ENCODE assay signal across 1 cellular context in the genomic region with DNA sequence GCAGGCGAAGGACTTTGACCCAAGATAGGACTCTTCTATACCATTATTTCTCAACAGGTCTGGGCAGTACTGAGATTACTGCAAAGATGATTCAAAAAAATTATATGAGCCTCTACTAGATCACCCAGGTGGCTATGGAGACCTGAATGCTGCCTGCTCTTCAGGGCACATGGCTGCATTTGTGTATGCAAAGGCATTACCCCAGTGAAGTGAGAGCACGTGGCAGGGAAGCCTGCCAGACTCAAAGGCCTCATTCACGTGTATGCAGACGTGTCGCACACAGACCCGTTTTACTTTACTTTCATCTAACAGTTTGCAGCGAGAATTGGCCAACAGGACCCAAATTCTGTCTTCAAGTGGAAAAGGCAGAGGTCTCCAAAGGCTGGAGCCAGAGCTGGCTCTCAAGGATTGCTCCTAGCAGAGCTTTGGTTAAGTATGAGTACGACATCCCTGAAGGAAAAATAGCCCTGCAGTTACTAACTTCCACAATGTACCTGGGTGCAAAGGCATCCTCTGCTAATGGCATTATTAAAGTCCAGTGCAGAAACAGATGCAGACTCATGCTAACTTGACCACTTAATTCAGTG.
TF ChIP-seq lines count a peak whose summit lies in the region.

No MANE protein-coding gene starts in this region.

TF ChIP-seq in HepG2, 621 proteins besides CTCF, POLR2A, EP300 and RAD21 (continued from another document and continues in another):
- TF ChIP-seq, protein P1, sequence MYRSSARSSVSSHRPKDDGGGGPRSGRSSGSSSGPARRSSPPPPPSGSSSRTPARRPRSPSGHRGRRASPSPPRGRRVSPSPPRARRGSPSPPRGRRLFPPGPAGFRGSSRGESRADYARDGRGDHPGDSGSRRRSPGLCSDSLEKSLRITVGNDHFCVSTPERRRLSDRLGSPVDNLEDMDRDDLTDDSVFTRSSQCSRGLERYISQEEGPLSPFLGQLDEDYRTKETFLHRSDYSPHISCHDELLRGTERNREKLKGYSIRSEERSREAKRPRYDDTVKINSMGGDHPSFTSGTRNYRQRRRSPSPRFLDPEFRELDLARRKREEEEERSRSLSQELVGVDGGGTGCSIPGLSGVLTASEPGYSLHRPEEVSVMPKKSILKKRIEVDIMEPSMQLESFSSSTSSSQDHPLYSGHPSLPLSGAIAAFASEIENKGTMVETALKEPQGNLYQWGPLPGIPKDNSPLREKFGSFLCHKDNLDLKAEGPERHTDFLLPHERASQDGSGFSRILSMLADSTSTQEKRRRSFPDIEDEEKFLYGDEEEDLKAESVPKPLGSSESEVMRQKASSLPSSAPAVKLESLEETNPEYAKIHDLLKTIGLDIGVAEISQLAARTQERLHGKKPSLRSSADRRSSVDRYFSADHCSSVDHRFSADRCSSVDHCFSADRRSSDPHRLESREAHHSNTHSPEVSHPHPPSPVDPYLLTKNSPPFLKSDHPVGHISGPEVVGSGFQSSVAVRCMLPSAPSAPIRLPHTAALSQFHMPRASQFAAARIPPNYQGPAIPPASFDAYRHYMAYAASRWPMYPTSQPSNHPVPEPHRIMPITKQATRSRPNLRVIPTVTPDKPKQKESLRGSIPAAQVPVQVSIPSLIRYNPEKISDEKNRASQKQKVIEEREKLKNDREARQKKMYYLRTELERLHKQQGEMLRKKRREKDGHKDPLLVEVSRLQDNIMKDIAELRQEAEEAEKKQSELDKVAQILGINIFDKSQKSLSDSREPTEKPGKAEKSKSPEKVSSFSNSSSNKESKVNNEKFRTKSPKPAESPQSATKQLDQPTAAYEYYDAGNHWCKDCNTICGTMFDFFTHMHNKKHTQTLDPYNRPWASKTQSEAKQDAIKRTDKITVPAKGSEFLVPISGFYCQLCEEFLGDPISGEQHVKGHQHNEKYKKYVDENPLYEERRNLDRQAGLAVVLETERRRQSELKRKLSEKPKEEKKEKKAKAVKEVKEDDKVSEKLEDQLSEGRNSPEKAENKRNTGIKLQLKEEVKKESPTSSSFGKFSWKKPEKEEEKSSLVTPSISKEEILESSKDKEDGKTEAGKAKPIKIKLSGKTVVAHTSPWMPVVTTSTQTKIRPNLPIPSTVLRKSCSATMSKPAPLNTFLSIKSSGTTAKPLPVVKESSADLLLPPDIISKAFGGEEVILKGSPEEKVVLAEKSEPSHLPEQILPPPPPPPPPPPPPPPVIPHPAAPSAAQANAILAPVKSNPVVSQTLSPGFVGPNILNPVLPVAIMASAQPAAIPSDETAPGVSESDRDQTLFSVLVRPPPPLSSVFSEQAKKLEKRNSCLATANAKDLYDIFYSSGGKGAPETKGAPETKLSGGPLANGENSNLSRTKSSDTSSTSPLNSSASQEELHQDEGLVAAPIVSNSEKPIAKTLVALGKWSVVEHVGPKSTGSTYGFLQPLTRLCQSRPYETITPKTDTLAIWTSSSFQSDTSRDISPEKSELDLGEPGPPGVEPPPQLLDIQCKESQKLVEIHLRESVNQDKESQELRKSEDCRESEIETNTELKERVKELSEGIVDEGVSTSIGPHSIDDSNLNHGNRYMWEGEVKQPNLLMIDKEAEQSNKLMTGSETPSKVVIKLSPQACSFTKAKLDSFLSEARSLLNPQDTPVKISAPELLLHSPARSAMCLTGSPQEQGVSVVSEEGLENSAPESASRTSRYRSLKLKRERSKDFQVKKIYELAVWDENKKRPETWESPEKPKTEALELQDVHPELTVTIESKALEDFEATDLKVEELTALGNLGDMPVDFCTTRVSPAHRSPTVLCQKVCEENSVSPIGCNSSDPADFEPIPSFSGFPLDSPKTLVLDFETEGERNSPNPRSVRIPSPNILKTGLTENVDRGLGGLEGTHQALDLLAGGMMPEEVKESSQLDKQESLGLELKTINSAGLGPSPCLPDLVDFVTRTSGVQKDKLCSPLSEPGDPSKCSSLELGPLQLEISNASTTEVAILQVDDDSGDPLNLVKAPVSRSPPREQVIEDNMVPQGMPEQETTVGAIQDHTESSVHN (CRISPR knock-in tag; IDR thresholded peaks at IDR 0.05), result no peak
- TF ChIP-seq ERF (CRISPR knock-in tag; IDR thresholded peaks at IDR 0.05) (no peak), SP1 (IDR thresholded peaks at IDR 0.05) (no peak), SP1 (CRISPR knock-in tag; IDR thresholded peaks at IDR 0.05) (no peak), SOX13 (IDR thresholded peaks at IDR 0.05) (no peak), SOX13 (CRISPR knock-in tag; conservative IDR thresholded peaks at IDR 0.05 in 1 of 2, IDR thresholded peaks at IDR 0.05 in 1 of 2) (0 out of 4 replicates have a peak, but pooled peaks of 1 of the 2 experiments have one; percentile 10), MIER2 (CRISPR knock-in tag; IDR thresholded peaks at IDR 0.05) (no peak), NPAS2 (CRISPR knock-in tag; IDR thresholded peaks at IDR 0.05; ENCODE audit: borderline replicate concordance) (no peak), SIX4 (CRISPR knock-in tag; IDR thresholded peaks at IDR 0.05) (no peak), GATAD1 (CRISPR knock-in tag; IDR thresholded peaks at IDR 0.05) (no peak), TGIF2 (CRISPR knock-in tag; IDR thresholded peaks at IDR 0.05) (0 out of 2 replicates have a peak, but pooled peaks have one; percentile 59), AGO2 (optimal IDR thresholded peaks at IDR 0.05; ENCODE audit: low read depth, low read length) (no peak), SNAPC2 (CRISPR knock-in tag; IDR thresholded peaks at IDR 0.05) (no peak), TSC22D2 (CRISPR knock-in tag; IDR thresholded peaks at IDR 0.05; ENCODE audit: borderline replicate concordance) (no peak), KLF15 (CRISPR knock-in tag; IDR thresholded peaks at IDR 0.05; ENCODE audit: borderline replicate concordance) (no peak), MED13 (CRISPR knock-in tag; IDR thresholded peaks at IDR 0.05) (no peak), ARNTL (CRISPR knock-in tag; IDR thresholded peaks at IDR 0.05) (peak; percentile 59; the same call in 1 of the 2 replicates), SOX6 (IDR thresholded peaks at IDR 0.05) (no peak), SOX6 (CRISPR knock-in tag; IDR thresholded peaks at IDR 0.05) (0 out of 2 replicates have a peak, but pooled peaks have one; percentile 19), RFX1 (IDR thresholded peaks at IDR 0.05) (no peak), U2AF2 (IDR thresholded peaks at IDR 0.05; ENCODE audit: low read depth, low read length) (no peak), ZNF713 (CRISPR knock-in tag; IDR thresholded peaks at IDR 0.05) (no peak), RFX3 (CRISPR knock-in tag; IDR thresholded peaks at IDR 0.05) (no peak), ZNF264 (CRISPR knock-in tag; IDR thresholded peaks at IDR 0.05) (no peak), GTF2F1 (IDR thresholded peaks at IDR 0.05; ENCODE audit: low read length) (no peak), MAF1 (CRISPR knock-in tag; IDR thresholded peaks at IDR 0.05; ENCODE audit: borderline replicate concordance) (no peak), ZNF431 (CRISPR knock-in tag; IDR thresholded peaks at IDR 0.05; ENCODE audit: borderline replicate concordance, low read depth) (no peak), DPF2 (CRISPR knock-in tag; IDR thresholded peaks at IDR 0.05; ENCODE audit: borderline replicate concordance, low read depth) (no peak), ZNF138 (CRISPR knock-in tag; IDR thresholded peaks at IDR 0.05; ENCODE audit: low read depth) (no peak), ZFX (CRISPR knock-in tag; IDR thresholded peaks at IDR 0.05; ENCODE audit: low read depth) (peak; percentile 55), PHF8 (CRISPR knock-in tag; IDR thresholded peaks at IDR 0.05) (no peak), ZNF136 (CRISPR knock-in tag; IDR thresholded peaks at IDR 0.05; ENCODE audit: low read depth) (no peak), TEAD2 (CRISPR knock-in tag; IDR thresholded peaks at IDR 0.05) (no peak), GZF1 (CRISPR knock-in tag; IDR thresholded peaks at IDR 0.05) (no peak), RCOR2 (CRISPR knock-in tag; IDR thresholded peaks at IDR 0.05) (no peak), GATAD2A (CRISPR knock-in tag; IDR thresholded peaks at IDR 0.05) (no peak)
- TF ChIP-seq, protein P2, sequence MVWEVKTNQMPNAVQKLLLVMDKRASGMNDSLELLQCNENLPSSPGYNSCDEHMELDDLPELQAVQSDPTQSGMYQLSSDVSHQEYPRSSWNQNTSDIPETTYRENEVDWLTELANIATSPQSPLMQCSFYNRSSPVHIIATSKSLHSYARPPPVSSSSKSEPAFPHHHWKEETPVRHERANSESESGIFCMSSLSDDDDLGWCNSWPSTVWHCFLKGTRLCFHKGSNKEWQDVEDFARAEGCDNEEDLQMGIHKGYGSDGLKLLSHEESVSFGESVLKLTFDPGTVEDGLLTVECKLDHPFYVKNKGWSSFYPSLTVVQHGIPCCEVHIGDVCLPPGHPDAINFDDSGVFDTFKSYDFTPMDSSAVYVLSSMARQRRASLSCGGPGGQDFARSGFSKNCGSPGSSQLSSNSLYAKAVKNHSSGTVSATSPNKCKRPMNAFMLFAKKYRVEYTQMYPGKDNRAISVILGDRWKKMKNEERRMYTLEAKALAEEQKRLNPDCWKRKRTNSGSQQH (CRISPR knock-in tag; IDR thresholded peaks at IDR 0.05; ENCODE audit: low read depth), result no peak
- TF ChIP-seq, protein P3, sequence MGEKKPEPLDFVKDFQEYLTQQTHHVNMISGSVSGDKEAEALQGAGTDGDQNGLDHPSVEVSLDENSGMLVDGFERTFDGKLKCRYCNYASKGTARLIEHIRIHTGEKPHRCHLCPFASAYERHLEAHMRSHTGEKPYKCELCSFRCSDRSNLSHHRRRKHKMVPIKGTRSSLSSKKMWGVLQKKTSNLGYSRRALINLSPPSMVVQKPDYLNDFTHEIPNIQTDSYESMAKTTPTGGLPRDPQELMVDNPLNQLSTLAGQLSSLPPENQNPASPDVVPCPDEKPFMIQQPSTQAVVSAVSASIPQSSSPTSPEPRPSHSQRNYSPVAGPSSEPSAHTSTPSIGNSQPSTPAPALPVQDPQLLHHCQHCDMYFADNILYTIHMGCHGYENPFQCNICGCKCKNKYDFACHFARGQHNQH (CRISPR knock-in tag; IDR thresholded peaks at IDR 0.05), result no peak
- TF ChIP-seq, protein P4, sequence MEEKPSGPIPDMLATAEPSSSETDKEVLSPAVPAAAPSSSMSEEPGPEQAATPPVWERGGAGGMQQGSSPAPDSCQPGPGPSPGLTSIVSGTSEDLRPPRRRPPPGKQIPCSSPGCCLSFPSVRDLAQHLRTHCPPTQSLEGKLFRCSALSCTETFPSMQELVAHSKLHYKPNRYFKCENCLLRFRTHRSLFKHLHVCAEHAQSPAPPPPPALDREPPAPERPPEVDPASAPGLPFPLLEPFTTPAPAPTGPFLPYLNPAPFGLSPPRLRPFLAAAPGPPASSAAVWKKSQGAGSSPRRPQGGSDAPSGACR (CRISPR knock-in tag; IDR thresholded peaks at IDR 0.05), result no peak
- TF ChIP-seq, protein P5, sequence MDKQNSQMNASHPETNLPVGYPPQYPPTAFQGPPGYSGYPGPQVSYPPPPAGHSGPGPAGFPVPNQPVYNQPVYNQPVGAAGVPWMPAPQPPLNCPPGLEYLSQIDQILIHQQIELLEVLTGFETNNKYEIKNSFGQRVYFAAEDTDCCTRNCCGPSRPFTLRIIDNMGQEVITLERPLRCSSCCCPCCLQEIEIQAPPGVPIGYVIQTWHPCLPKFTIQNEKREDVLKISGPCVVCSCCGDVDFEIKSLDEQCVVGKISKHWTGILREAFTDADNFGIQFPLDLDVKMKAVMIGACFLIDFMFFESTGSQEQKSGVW (CRISPR knock-in tag; IDR thresholded peaks at IDR 0.05; ENCODE audit: borderline replicate concordance), result no peak
- TF ChIP-seq, protein P6, sequence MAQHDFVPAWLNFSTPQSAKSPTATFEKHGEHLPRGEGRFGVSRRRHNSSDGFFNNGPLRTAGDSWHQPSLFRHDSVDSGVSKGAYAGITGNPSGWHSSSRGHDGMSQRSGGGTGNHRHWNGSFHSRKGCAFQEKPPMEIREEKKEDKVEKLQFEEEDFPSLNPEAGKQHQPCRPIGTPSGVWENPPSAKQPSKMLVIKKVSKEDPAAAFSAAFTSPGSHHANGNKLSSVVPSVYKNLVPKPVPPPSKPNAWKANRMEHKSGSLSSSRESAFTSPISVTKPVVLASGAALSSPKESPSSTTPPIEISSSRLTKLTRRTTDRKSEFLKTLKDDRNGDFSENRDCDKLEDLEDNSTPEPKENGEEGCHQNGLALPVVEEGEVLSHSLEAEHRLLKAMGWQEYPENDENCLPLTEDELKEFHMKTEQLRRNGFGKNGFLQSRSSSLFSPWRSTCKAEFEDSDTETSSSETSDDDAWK (CRISPR knock-in tag; IDR thresholded peaks at IDR 0.05), result no peak
- TF ChIP-seq, protein P7, sequence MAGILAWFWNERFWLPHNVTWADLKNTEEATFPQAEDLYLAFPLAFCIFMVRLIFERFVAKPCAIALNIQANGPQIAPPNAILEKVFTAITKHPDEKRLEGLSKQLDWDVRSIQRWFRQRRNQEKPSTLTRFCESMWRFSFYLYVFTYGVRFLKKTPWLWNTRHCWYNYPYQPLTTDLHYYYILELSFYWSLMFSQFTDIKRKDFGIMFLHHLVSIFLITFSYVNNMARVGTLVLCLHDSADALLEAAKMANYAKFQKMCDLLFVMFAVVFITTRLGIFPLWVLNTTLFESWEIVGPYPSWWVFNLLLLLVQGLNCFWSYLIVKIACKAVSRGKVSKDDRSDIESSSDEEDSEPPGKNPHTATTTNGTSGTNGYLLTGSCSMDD (CRISPR knock-in tag; IDR thresholded peaks at IDR 0.05), result no peak
- TF ChIP-seq, protein P8, sequence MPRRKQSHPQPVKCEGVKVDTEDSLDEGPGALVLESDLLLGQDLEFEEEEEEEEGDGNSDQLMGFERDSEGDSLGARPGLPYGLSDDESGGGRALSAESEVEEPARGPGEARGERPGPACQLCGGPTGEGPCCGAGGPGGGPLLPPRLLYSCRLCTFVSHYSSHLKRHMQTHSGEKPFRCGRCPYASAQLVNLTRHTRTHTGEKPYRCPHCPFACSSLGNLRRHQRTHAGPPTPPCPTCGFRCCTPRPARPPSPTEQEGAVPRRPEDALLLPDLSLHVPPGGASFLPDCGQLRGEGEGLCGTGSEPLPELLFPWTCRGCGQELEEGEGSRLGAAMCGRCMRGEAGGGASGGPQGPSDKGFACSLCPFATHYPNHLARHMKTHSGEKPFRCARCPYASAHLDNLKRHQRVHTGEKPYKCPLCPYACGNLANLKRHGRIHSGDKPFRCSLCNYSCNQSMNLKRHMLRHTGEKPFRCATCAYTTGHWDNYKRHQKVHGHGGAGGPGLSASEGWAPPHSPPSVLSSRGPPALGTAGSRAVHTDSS (CRISPR knock-in tag; conservative IDR thresholded peaks at IDR 0.05), result no peak
- TF ChIP-seq, protein P9, sequence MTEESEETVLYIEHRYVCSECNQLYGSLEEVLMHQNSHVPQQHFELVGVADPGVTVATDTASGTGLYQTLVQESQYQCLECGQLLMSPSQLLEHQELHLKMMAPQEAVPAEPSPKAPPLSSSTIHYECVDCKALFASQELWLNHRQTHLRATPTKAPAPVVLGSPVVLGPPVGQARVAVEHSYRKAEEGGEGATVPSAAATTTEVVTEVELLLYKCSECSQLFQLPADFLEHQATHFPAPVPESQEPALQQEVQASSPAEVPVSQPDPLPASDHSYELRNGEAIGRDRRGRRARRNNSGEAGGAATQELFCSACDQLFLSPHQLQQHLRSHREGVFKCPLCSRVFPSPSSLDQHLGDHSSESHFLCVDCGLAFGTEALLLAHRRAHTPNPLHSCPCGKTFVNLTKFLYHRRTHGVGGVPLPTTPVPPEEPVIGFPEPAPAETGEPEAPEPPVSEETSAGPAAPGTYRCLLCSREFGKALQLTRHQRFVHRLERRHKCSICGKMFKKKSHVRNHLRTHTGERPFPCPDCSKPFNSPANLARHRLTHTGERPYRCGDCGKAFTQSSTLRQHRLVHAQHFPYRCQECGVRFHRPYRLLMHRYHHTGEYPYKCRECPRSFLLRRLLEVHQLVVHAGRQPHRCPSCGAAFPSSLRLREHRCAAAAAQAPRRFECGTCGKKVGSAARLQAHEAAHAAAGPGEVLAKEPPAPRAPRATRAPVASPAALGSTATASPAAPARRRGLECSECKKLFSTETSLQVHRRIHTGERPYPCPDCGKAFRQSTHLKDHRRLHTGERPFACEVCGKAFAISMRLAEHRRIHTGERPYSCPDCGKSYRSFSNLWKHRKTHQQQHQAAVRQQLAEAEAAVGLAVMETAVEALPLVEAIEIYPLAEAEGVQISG (CRISPR knock-in tag; IDR thresholded peaks at IDR 0.05), result no peak
